Comparison of ENCODE assay signal across 11 cellular contexts in the genomic region with DNA sequence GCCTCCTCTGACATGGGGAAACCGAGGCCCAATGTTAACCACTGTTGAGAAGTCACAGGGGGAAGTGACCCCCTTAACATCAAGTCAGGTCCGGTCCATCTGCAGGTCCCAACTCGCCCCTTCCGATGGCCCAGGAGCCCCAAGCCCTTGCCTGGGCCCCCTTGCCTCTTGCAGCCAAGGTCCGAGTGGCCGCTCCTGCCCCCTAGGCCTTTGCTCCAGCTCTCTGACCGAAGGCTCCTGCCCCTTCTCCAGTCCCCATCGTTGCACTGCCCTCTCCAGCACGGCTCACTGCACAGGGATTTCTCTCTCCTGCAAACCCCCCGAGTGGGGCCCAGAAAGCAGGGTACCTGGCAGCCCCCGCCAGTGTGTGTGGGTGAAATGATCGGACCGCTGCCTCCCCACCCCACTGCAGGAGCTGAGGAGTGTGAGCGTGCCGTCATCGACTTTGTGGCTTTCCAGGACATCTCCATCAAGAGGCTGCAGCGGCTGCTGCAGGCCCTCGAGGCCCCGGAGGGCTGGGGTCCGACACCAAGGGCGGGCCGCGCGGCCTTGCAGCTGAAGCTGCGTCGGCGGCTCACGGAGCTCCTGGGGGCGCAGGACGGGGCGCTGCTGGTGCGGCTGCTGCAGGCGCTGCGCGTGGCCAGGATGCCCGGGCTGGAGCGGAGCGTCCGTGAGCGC. TPM values are rescaled to one million over a fixed set of nuclear protein-coding genes. Genes with fewer than 3 reads are reported as not detected.
DNase-seq lines count a peak whose midpoint lies in the region; TF ChIP-seq lines count a peak whose summit lies in the region.
"Had no signal": no experiment of that assay in that cellular context is flagged by ENCODE, and none has a peak within 500 bp of the region (broad histone marks: within the 10 kb centered on the region; RNA-seq: fewer than 3 reads in every experiment).

No MANE protein-coding gene starts in this region.

- no peak for TF ChIP-seq EP300 in tibial nerve (IDR thresholded peaks at IDR 0.05)

- H3K4me1 ChIP-seq in subcutaneous abdominal adipose tissue (ENCODE audit: control insufficient read depth in 5 of 5, insufficient read depth in 5 of 5, low read length in 5 of 5) (peaks cover 0 to 51% (median 43%) of the 10 kb centered on the region in 5 donors), tibial nerve (peaks cover 0 to 53% (median 28%) of the 10 kb centered on the region in 4 donors)

- peak overlapping the region in 1 of 5 donors; percentile 34 for H3K9ac ChIP-seq in subcutaneous abdominal adipose tissue (ENCODE audit: low read length in 5 of 5)

- DNase-seq in DMS53 (lab: John Stamatoyannopoulos, UW) (peak; percentile 52), DMS53 treated with DMSO at 0.1 percent for 48 hours (lab: John Stamatoyannopoulos, UW; ENCODE audit: unreplicated experiment) (no peak), epithelial cell of prostate (ENCODE audit: low read depth, low spot score) (no peak), occipital lobe (lab: John Stamatoyannopoulos, UW) (no peak), tibial nerve (ENCODE audit: low spot score in 2 of 2) (no peak)
- DNase-seq: GOT3, left colon, NCI-H2081 had no signal

- H3K4me3 ChIP-seq in subcutaneous abdominal adipose tissue (ENCODE audit: low read depth in 1 of 5, low read length in 5 of 5) (no peak overlapping the region), tibial nerve (peak overlapping the region in 1 of 4 donors; percentile 43)

- TF ChIP-seq POLR2A in tibial nerve (IDR thresholded peaks at IDR 0.05), result no peak

- H3K36me3 ChIP-seq in subcutaneous abdominal adipose tissue (ENCODE audit: control insufficient read depth in 5 of 5, insufficient read depth in 5 of 5, low read length in 5 of 5), result peaks cover 0 to 37% (median 8%) of the 10 kb centered on the region in 5 donors
- H3K36me3 ChIP-seq in tibial nerve, result peaks cover 0 to 71% (median 2%) of the 10 kb centered on the region in 3 donors

- WGBS in tibial nerve, 2 donors, result 83 to 85% methylated on average over 30 to 40 of the region's 40 CpGs

- H3K27ac ChIP-seq in epithelial cell of prostate, result peak overlapping the region; percentile 90
- H3K27ac ChIP-seq in subcutaneous abdominal adipose tissue (ENCODE audit: low read depth, low read length), result peak overlapping the region; percentile 62
- H3K27ac ChIP-seq in tibial nerve, result peak overlapping the region in 2 of 4 donors; percentile 19 to 77
- H3K27ac ChIP-seq: HL-60 had no signal

- no peaks in the 10 kb centered on the region for H3K9me3 ChIP-seq in subcutaneous abdominal adipose tissue (ENCODE audit: control insufficient read depth in 5 of 5, low read length in 5 of 5)
- no peaks in the 10 kb centered on the region for H3K9me3 ChIP-seq in tibial nerve
- H3K9me3 ChIP-seq: thoracic aorta had no signal

- no peak for TF ChIP-seq CTCF in tibial nerve (IDR thresholded peaks at IDR 0.05)

- no peaks in the 10 kb centered on the region for H3K27me3 ChIP-seq in subcutaneous abdominal adipose tissue (ENCODE audit: control insufficient read depth in 5 of 5, insufficient read depth in 4 of 5, low read length in 5 of 5)
- no peaks in the 10 kb centered on the region for H3K27me3 ChIP-seq in tibial nerve

RNA-seq across cellular contexts. Expression of a gene that starts 1.6 kb away (rescaled TPM):
- total RNA-seq in occipital lobe, result not detected
- 10 to 100 TPM in 3 of 4 donors, 1 to 10 TPM in 1; 8.0 to 61.2 (median 35.9) TPM for total RNA-seq in tibial nerve

RNA-seq across cellular contexts. Expression of a gene that starts 9.8 kb away (rescaled TPM):
- total RNA-seq in occipital lobe (15.6 TPM), tibial nerve (10 to 100 TPM; 36.9 to 71.1 (median 50.9) TPM)

RNA-seq across cellular contexts. Expression of a gene that starts 9.8 kb away (rescaled TPM):
- 7.3 TPM for total RNA-seq in occipital lobe
- total RNA-seq in tibial nerve, result 10 to 100 TPM; 27.5 to 70.8 (median 40.9) TPM

RNA-seq across cellular contexts. Expression of a gene that starts 38.5 kb away (rescaled TPM):
- total RNA-seq in occipital lobe (1.7 TPM), tibial nerve (10 to 100 TPM; 11.4 to 51.9 (median 17.6) TPM)

RNA-seq across cellular contexts. Expression of a gene that starts 39.9 kb away (rescaled TPM):
- total RNA-seq in occipital lobe (10.0 TPM), tibial nerve (10 to 100 TPM; 28.2 to 62.4 (median 46.7) TPM)
